In genomic region chr11:103863497-103863896, GRCh38 we compare ENCODE assay signal across 2 cellular contexts.
TF ChIP-seq lines count a peak whose summit lies in the region.

No MANE protein-coding gene starts in this region.

TF ChIP-seq in K562, 482 proteins besides CTCF, POLR2A, EP300 and RAD21 (continued from another document):
- TF ChIP-seq FOSL1 (tag; conservative IDR thresholded peaks at IDR 0.05) (peak; percentile 74; the same call in 1 of the 2 replicates), TFAP4 (CRISPR knock-in tag; IDR thresholded peaks at IDR 0.05; ENCODE audit: borderline replicate concordance) (no peak), KAT8 (IDR thresholded peaks at IDR 0.05; ENCODE audit: low read depth) (no peak), ARID3B (CRISPR knock-in tag; IDR thresholded peaks at IDR 0.05; ENCODE audit: borderline replicate concordance) (no peak), CEBPG (CRISPR knock-in tag; IDR thresholded peaks at IDR 0.05) (peak; percentile 28), CEBPG (tag; conservative IDR thresholded peaks at IDR 0.05 in 1 of 2, IDR thresholded peaks at IDR 0.05 in 1 of 2) (no peak; a peak in 1 of 4 replicates), RHOXF2B (CRISPR knock-in tag; conservative IDR thresholded peaks at IDR 0.05) (no peak), ATF4 (CRISPR knock-in tag; IDR thresholded peaks at IDR 0.05) (peak; percentile 62; the same call in 1 of the 2 replicates), DMBX1 (CRISPR knock-in tag; IDR thresholded peaks at IDR 0.05; ENCODE audit: borderline replicate concordance) (no peak), PHB (CRISPR knock-in tag; IDR thresholded peaks at IDR 0.05) (no peak), SMC3 (conservative IDR thresholded peaks at IDR 0.05; ENCODE audit: insufficient read depth, low read depth, low read length) (no peak), ZSCAN32 (CRISPR knock-in tag; IDR thresholded peaks at IDR 0.05) (0 out of 2 replicates have a peak, but pooled peaks have one; percentile 53), ZNF695 (CRISPR knock-in tag; IDR thresholded peaks at IDR 0.05) (no peak), ZEB2 (IDR thresholded peaks at IDR 0.05) (no peak)

TF ChIP-seq in SK-N-SH, 30 proteins besides CTCF, POLR2A, EP300 and RAD21 (continued from another document):
- TF ChIP-seq PBX3 (IDR thresholded peaks at IDR 0.05): no peak
- TF ChIP-seq RXRA (IDR thresholded peaks at IDR 0.05; ENCODE audit: borderline replicate concordance, low read depth): no peak
- no peak for TF ChIP-seq ELF1 (IDR thresholded peaks at IDR 0.05)
- no peak for TF ChIP-seq JUND (IDR thresholded peaks at IDR 0.05)
- TF ChIP-seq MAX (IDR thresholded peaks at IDR 0.05; ENCODE audit: low read depth): no peak
- no peak for TF ChIP-seq FOSL2 (IDR thresholded peaks at IDR 0.05; ENCODE audit: borderline replicate concordance, low read depth)
- TF ChIP-seq MXI1 (IDR thresholded peaks at IDR 0.05; ENCODE audit: low read depth, low read length): no peak
- TF ChIP-seq USF2 (IDR thresholded peaks at IDR 0.05; ENCODE audit: borderline replicate concordance, low read depth, low read length): no peak
- TF ChIP-seq IRF3 (IDR thresholded peaks at IDR 0.05; ENCODE audit: low read depth, low read length): no peak
